In the genomic region with DNA sequence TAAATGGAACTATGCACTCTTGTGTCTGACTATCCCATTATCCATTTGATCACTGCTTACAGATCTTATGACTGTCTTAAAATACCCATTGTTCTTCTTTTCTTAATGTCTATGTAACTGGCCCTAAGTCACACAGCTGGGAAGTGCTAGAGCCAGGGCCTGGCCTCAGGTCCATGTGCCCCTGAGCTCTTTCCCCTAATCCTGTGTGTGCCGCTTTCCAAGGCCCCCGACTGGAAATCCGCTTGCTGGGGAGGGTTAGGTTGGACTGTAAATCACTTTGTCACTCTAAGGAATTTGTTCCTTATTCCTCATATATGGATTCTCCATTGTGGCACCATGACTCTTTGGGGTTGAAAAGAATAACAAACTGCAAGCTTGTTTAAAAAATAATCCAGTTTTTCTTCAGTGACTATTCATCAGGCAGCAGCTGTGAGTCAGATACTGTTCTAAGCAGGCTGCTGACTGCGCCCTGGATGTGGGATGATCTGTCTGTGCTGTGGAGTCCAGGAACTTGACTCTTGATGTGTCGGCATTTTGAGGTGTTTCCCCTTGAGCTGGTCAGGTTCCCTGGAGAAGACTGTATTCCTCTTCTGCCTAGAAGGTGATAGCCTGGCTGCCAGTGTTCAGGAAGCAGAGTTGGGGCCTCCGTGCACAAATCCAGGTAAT, we compare ENCODE assay signal across 20 cellular contexts.
DNase-seq lines count a peak whose midpoint lies in the region; ATAC-seq, FAIRE-seq and TF ChIP-seq lines count a peak whose summit lies in the region.
"Had no signal": no experiment of that assay in that cellular context is flagged by ENCODE, and none has a peak within 500 bp of the region (broad histone marks: within the 10 kb centered on the region; RNA-seq: fewer than 3 reads in every experiment).

No MANE protein-coding gene starts in this region.

- no peaks in the 10 kb centered on the region for H3K36me3 ChIP-seq in cardiac muscle cell
- H3K36me3 ChIP-seq in bronchial epithelial cell (ENCODE audit: control insufficient read depth, insufficient read depth, low read length) = no peaks in the 10 kb centered on the region
- H3K36me3 ChIP-seq: heart left ventricle had no signal

- intact Hi-C loops in Right ventricle myocardium inferior (cut with DNase I) = no loop called here

- no peak for FAIRE-seq in bronchial epithelial cell (lab: Jason Lieb, UNC)
- FAIRE-seq in urothelium cell line (lab: Jason Lieb, UNC) = peak; percentile 86
- FAIRE-seq: A549, K562 had no signal

- H3K4me3 ChIP-seq in cardiac muscle cell (no peak overlapping the region), bronchial epithelial cell (ENCODE audit: low read depth, low read length) (no peak overlapping the region)
- H3K4me3 ChIP-seq: A549, heart left ventricle, K562 had no signal

- H3K4me1 ChIP-seq in cardiac muscle cell (ENCODE audit: low read depth) = peaks cover 5% of the 10 kb centered on the region
- H3K4me1 ChIP-seq: A549, heart left ventricle had no signal

- ATAC-seq in Right ventricle myocardium inferior (no peak), GM21576 (IDR thresholded peaks at IDR 0.05; ENCODE audit: unreplicated experiment) (no peak)
- ATAC-seq: A549; activated CD8-positive, alpha-beta memory T cell treated with anti-CD3 and anti-CD28 coated beads, Interleukin-2, amount 10 ng/mL, durations not matched to agents 7 days and 5 days; K562; left colon; naive thymus-derived CD8-positive, alpha-beta T cell; WTC11 had no signal

- H3K27ac ChIP-seq in cardiac muscle cell = peak overlapping the region; percentile 16
- H3K27ac ChIP-seq: A549, heart left ventricle had no signal

- H3K27me3 ChIP-seq in cardiac muscle cell = no peaks in the 10 kb centered on the region
- no peaks in the 10 kb centered on the region for H3K27me3 ChIP-seq in bronchial epithelial cell (ENCODE audit: control insufficient read depth, insufficient read depth, low read length)
- H3K27me3 ChIP-seq: heart left ventricle had no signal

- H3K9me3 ChIP-seq in cardiac muscle cell (ENCODE audit: low read depth) = no peaks in the 10 kb centered on the region
- H3K9me3 ChIP-seq: A549, heart left ventricle had no signal

- TF ChIP-seq CTCF in cardiac muscle cell (IDR thresholded peaks at IDR 0.05; ENCODE audit: low read depth, low read length) = no peak
- TF ChIP-seq CTCF in bronchial epithelial cell (IDR thresholded peaks at IDR 0.05; ENCODE audit: insufficient read depth, low read length, severe bottlenecking) = no peak

- DNase-seq in cardiac muscle cell (ENCODE audit: low read depth in 1 of 2, low spot score in 1 of 2) (peak in 1 of 2 donors; percentile 5), Right ventricle myocardium inferior (ENCODE audit: missing footprints) (no peak), bronchial epithelial cell (ENCODE audit: low read depth) (peak; percentile 42), iris pigment epithelial cell (ENCODE audit: low read depth) (peak; percentile 76), urothelium cell line (ENCODE audit: low spot score) (no peak), GM19238 (ENCODE audit: insufficient read length, low spot score) (no peak), NCI-H1694 treated with DMSO at 0.1 percent for 48 hours (lab: John Stamatoyannopoulos, UW) (no peak)
- DNase-seq: activated CD8-positive, alpha-beta memory T cell treated with anti-CD3 and anti-CD28 coated beads, Interleukin-2, amount 10 ng/mL, durations not matched to agents 7 days and 5 days; activated gamma-delta T cell; caudate nucleus; CD4-positive, alpha-beta memory T cell; left colon; naive thymus-derived CD8-positive, alpha-beta T cell; NCI-H1417 treated with DMSO at 0.1 percent for 48 hours; NCI-H446 treated with DMSO at 0.1 percent for 48 hours had no signal

Comparison
In these comparisons a context has a peak if more than half of its experiments do, and no peak if none do; other contexts are left out.
1. DNase-seq: peak in bronchial epithelial cell (single experiment) and iris pigment epithelial cell (single experiment); none in Right ventricle myocardium inferior (single experiment), urothelium cell line (single experiment), GM19238 (single experiment) and NCI-H1694 treated with DMSO at 0.1 percent for 48 hours (single experiment).